Comparison of ENCODE assay signal across 20 cellular contexts in the genomic region with DNA sequence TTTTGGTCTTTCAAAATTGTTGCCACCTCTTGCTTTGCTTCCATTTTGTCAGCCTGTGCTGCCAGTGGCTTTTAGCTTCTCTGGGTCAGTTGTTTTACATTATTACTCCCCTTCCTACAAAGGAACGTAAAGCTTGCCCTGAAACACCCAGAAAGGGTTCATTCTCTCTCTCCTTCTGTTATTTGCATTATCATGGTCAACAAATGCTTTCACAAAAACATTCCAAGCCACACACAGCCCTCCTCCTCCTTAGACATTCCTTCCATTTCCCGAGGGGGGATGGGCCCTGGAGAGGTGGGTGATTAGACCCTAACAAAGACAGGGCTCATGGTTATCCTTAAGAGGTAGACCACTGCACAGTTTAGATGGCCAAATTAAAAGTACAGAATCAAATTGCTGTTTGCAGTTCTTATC.
DNase-seq lines count a peak whose midpoint lies in the region; ATAC-seq and TF ChIP-seq lines count a peak whose summit lies in the region.
"Had no signal": no experiment of that assay in that cellular context is flagged by ENCODE, and none has a peak within 500 bp of the region (broad histone marks: within the 10 kb centered on the region; RNA-seq: fewer than 3 reads in every experiment).

No MANE protein-coding gene starts in this region.

- no peaks in the 10 kb centered on the region for H3K9me2 ChIP-seq in HCT116 (ENCODE audit: insufficient read depth)

- TF ChIP-seq RAD21 in HCT116 (IDR thresholded peaks at IDR 0.05; ENCODE audit: low read depth): no peak

- CTCF ChIA-PET in HCT116 (lab: Charles Lee): no interaction called here

- no peak overlapping the region for H3K4me3 ChIP-seq in HCT116 (replicated peaks in 1 of 2; ENCODE audit: low read depth in 1 of 2, low read length in 2 of 2)
- peak overlapping the region; percentile 73 for H3K4me3 ChIP-seq in iPS-20b (ENCODE audit: low read length)
- H3K4me3 ChIP-seq in neuron (ENCODE audit: low read length): no peak overlapping the region
- H3K4me3 ChIP-seq: GM12878, suprapubic skin had no signal

- TF ChIP-seq POLR2A in HCT116 (IDR thresholded peaks at IDR 0.05; ENCODE audit: borderline replicate concordance, extremely low read depth, insufficient read depth, insufficient read length): no peak

- no peak for TF ChIP-seq CTCF in HCT116 (IDR thresholded peaks at IDR 0.05 in 2 of 3, conservative IDR thresholded peaks at IDR 0.05 in 1 of 3; ENCODE audit: borderline replicate concordance in 1 of 3, insufficient read depth in 1 of 3, low read depth in 2 of 3, low read length in 2 of 3)

- no peaks in the 10 kb centered on the region for H4K20me1 ChIP-seq in HCT116 (ENCODE audit: insufficient read depth)

- H2AFZ ChIP-seq in HCT116 (ENCODE audit: low read depth, low read length, poor library complexity, severe bottlenecking) (no peak overlapping the region), neuron (ENCODE audit: low read depth, low read length) (peak overlapping the region; percentile 49)

- TSS peak; percentile 18 for BruUV-seq in HCT116 (replicated peaks; lab: Mats Ljungman, UMichigan)

- DNase-seq in HCT116 (ENCODE audit: low read depth, low spot score) (no peak), astrocyte of the hippocampus (ENCODE audit: low read depth, low spot score) (peak; percentile 74), NCI-H446 treated with DMSO at 0.1 percent for 48 hours (lab: John Stamatoyannopoulos, UW) (no peak)
- no peak for DNase-seq in activated CD4-positive, CD25-positive, alpha-beta regulatory T cell (lab: John Stamatoyannopoulos, UW)
- DNase-seq: activated CD4-positive, CD25-positive, alpha-beta regulatory T cell treated with anti-CD3 and anti-CD28 coated beads, Interleukin-2, amount 50 U/mL, for 72 hours; activated naive CD8-positive, alpha-beta T cell treated with anti-CD3 and anti-CD28 coated beads, Interleukin-2, amount 50 U/mL, for 24 hours; CD4-positive, CD25-positive, alpha-beta regulatory T cell; erythroblast; HCEC 1CT; mammary epithelial cell; NCI-H187; NCI-H226; T1000 had no signal

- no peak overlapping the region for H3K9ac ChIP-seq in HCT116 (ENCODE audit: low read length)
- peak overlapping the region; percentile 97 for H3K9ac ChIP-seq in iPS-20b (ENCODE audit: low read depth, low read length)

- peaks cover 0 to 17% of the 10 kb centered on the region in 2 experiments; a peak in 2 of 4 replicates for H3K36me3 ChIP-seq in HCT116 (ENCODE audit: control insufficient read depth in 1 of 2, insufficient read depth in 2 of 2, low read length in 2 of 2)
- H3K36me3 ChIP-seq in iPS-20b (ENCODE audit: insufficient read depth, low read depth, low read length): no peaks in the 10 kb centered on the region
- peaks cover 44% of the 10 kb centered on the region for H3K36me3 ChIP-seq in neuron (ENCODE audit: insufficient read depth, low read length)
- H3K36me3 ChIP-seq: suprapubic skin had no signal

- POLR2A ChIA-PET in HCT116 (lab: Charles Lee): no interaction called here

- H3K4me2 ChIP-seq in HCT116 (ENCODE audit: low read length): no peak overlapping the region

- no peaks in the 10 kb centered on the region for H3K27me3 ChIP-seq in HCT116 (ENCODE audit: insufficient read depth, low read length)
- no peaks in the 10 kb centered on the region for H3K27me3 ChIP-seq in iPS-20b (ENCODE audit: insufficient read depth, low read length)
- no peaks in the 10 kb centered on the region for H3K27me3 ChIP-seq in neuron (ENCODE audit: insufficient read depth, low read length)
- H3K27me3 ChIP-seq: suprapubic skin had no signal

- H3K79me2 ChIP-seq in HCT116 (ENCODE audit: insufficient read depth, low read length): no peaks in the 10 kb centered on the region

- no peaks in the 10 kb centered on the region for H3K9me3 ChIP-seq in HCT116 (ENCODE audit: control insufficient read depth in 1 of 2, insufficient read depth in 1 of 2, low read depth in 1 of 2, low read length in 2 of 2)
- peaks cover 4% of the 10 kb centered on the region; the same call in 1 of the 2 replicates for H3K9me3 ChIP-seq in iPS-20b (ENCODE audit: insufficient read depth, low read depth, low read length)
- peaks cover 4% of the 10 kb centered on the region for H3K9me3 ChIP-seq in neuron (ENCODE audit: low read length)
- H3K9me3 ChIP-seq: suprapubic skin had no signal

- ATAC-seq in HCT116 (no peak), GM18498 (IDR thresholded peaks at IDR 0.05; ENCODE audit: unreplicated experiment) (no peak)
- ATAC-seq: activated naive CD8-positive, alpha-beta T cell treated with anti-CD3 and anti-CD28 coated beads, Interleukin-2, amount 50 U/mL, for 24 hours; activated T-helper 17 cell treated with anti-CD3 and anti-CD28 coated beads, Interleukin-2, amount 50 U/mL, for 72 hours; GM12878; SK-N-SH treated with all-trans-retinoic acid at 6 μM for 48 hours had no signal

- H3K4me1 ChIP-seq in HCT116 (ENCODE audit: control insufficient read depth in 1 of 2, insufficient read depth in 2 of 2, low read length in 2 of 2): no peaks in the 10 kb centered on the region
- H3K4me1 ChIP-seq in iPS-20b (ENCODE audit: insufficient read depth, low read length): peaks cover 46% of the 10 kb centered on the region
- peaks cover 22% of the 10 kb centered on the region for H3K4me1 ChIP-seq in neuron (ENCODE audit: insufficient read depth, low read length)
- H3K4me1 ChIP-seq: suprapubic skin had no signal

- intact Hi-C loops in HCT116 (cut with micrococcal nuclease): no loop called here

- H3K27ac ChIP-seq in HCT116 (ENCODE audit: low read depth, low read length): no peak overlapping the region
- H3K27ac ChIP-seq in iPS-20b (ENCODE audit: low read length): peak overlapping the region; percentile 99
- H3K27ac ChIP-seq: suprapubic skin had no signal

- RAD21 ChIA-PET in HCT116 (lab: Charles Lee; ENCODE audit: low non-redundant PET in 1 of 2, low total read pairs in 2 of 2, uncharacterized antibody in 2 of 2, unreplicated experiment in 2 of 2): no interaction called here

TF ChIP-seq in HCT116, 20 proteins besides CTCF, POLR2A, EP300 and RAD21:
- TF ChIP-seq JUND (IDR thresholded peaks at IDR 0.05) (no peak), POLR2AphosphoS5 (IDR thresholded peaks at IDR 0.05; ENCODE audit: low read depth, low read length) (no peak), ZNF274 (IDR thresholded peaks at IDR 0.05; ENCODE audit: low read depth, low read length) (no peak), EZH2 (IDR thresholded peaks at IDR 0.05) (no peak)
- TF ChIP-seq, protein P1, sequence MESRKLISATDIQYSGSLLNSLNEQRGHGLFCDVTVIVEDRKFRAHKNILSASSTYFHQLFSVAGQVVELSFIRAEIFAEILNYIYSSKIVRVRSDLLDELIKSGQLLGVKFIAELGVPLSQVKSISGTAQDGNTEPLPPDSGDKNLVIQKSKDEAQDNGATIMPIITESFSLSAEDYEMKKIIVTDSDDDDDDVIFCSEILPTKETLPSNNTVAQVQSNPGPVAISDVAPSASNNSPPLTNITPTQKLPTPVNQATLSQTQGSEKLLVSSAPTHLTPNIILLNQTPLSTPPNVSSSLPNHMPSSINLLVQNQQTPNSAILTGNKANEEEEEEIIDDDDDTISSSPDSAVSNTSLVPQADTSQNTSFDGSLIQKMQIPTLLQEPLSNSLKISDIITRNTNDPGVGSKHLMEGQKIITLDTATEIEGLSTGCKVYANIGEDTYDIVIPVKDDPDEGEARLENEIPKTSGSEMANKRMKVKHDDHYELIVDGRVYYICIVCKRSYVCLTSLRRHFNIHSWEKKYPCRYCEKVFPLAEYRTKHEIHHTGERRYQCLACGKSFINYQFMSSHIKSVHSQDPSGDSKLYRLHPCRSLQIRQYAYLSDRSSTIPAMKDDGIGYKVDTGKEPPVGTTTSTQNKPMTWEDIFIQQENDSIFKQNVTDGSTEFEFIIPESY (IDR thresholded peaks at IDR 0.05; ENCODE audit: extremely low read depth, insufficient replicate concordance, low read length): no peak
- TF ChIP-seq, protein P2, sequence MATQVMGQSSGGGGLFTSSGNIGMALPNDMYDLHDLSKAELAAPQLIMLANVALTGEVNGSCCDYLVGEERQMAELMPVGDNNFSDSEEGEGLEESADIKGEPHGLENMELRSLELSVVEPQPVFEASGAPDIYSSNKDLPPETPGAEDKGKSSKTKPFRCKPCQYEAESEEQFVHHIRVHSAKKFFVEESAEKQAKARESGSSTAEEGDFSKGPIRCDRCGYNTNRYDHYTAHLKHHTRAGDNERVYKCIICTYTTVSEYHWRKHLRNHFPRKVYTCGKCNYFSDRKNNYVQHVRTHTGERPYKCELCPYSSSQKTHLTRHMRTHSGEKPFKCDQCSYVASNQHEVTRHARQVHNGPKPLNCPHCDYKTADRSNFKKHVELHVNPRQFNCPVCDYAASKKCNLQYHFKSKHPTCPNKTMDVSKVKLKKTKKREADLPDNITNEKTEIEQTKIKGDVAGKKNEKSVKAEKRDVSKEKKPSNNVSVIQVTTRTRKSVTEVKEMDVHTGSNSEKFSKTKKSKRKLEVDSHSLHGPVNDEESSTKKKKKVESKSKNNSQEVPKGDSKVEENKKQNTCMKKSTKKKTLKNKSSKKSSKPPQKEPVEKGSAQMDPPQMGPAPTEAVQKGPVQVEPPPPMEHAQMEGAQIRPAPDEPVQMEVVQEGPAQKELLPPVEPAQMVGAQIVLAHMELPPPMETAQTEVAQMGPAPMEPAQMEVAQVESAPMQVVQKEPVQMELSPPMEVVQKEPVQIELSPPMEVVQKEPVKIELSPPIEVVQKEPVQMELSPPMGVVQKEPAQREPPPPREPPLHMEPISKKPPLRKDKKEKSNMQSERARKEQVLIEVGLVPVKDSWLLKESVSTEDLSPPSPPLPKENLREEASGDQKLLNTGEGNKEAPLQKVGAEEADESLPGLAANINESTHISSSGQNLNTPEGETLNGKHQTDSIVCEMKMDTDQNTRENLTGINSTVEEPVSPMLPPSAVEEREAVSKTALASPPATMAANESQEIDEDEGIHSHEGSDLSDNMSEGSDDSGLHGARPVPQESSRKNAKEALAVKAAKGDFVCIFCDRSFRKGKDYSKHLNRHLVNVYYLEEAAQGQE (IDR thresholded peaks at IDR 0.05; ENCODE audit: low read depth): no peak
